Comparison of ENCODE assay signal across 13 cellular contexts in the genomic region with DNA sequence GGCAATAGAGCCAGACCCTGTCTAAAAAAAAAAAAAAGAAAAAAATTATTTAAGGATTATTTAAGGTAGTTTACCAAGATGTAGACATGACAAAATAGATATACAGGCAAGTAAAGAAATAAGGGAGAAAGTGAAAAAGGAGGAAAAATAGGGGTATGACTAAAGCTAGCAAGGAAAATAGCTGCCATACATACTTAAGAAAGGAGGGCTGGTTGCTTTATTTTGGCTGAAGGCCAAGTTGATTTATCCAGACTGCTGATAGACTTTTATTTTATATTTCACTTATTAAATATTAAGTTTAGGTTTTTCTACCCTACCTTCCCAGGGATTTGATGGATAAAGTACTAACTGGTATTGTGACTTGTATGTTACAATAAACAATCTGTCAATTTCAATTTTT. TPM values are rescaled to one million over a fixed set of nuclear protein-coding genes. Genes with fewer than 3 reads are reported as not detected.
DNase-seq lines count a peak whose midpoint lies in the region; ATAC-seq, FAIRE-seq and TF ChIP-seq lines count a peak whose summit lies in the region.
"Had no signal": no experiment of that assay in that cellular context is flagged by ENCODE, and none has a peak within 500 bp of the region (broad histone marks: within the 10 kb centered on the region; RNA-seq: fewer than 3 reads in every experiment).

No MANE protein-coding gene starts in this region.

- H3K27ac Mint-ChIP-seq in activated T-helper 17 cell treated with anti-CD3 and anti-CD28 coated beads, Interleukin-2, amount 50 U/mL, for 72 hours: peak overlapping the region; percentile 100

- peak overlapping the region; percentile 77 for H3K9ac ChIP-seq in GM23248

- no peaks in the 10 kb centered on the region for H4K20me1 ChIP-seq in GM23248 (ENCODE audit: insufficient read depth)
- H4K20me1 ChIP-seq in OCI-LY7 (ENCODE audit: insufficient read depth, low read length): no peaks in the 10 kb centered on the region

- H3K36me3 ChIP-seq in GM23248 (ENCODE audit: low read depth) (no peaks in the 10 kb centered on the region), OCI-LY7 (ENCODE audit: insufficient read depth, low read length) (no peaks in the 10 kb centered on the region)
- H3K36me3 ChIP-seq: sigmoid colon had no signal

- H3K4me1 ChIP-seq in A549 (peaks cover 14% of the 10 kb centered on the region; the same call in 2 of the 3 replicates), GM23248 (ENCODE audit: insufficient read depth) (peaks cover 16% of the 10 kb centered on the region), OCI-LY7 (ENCODE audit: insufficient read depth, low read length, poor library complexity, severe bottlenecking) (peaks cover 18% of the 10 kb centered on the region)
- H3K4me1 ChIP-seq: sigmoid colon had no signal

- H3K4me3 ChIP-seq in A549: no peak overlapping the region
- H3K4me3 ChIP-seq in GM23248: no peak overlapping the region
- no peak overlapping the region for H3K4me3 ChIP-seq in fibroblast of pulmonary artery (replicated peaks; ENCODE audit: low read depth, low read length)
- H3K4me3 ChIP-seq in OCI-LY7 (ENCODE audit: low read depth, low read length, poor library complexity, severe bottlenecking): no peak overlapping the region
- H3K4me3 ChIP-seq: sigmoid colon, SK-N-MC had no signal

- CTCF ChIA-PET in A549 (lab: Yijun Ruan, JAX): no interaction called here
- CTCF ChIA-PET in OCI-LY7 (lab: Charles Lee; ENCODE audit: unreplicated experiment): no interaction called here

- no peaks in the 10 kb centered on the region for H3K9me3 Mint-ChIP-seq in activated T-helper 17 cell treated with anti-CD3 and anti-CD28 coated beads, Interleukin-2, amount 50 U/mL, for 72 hours

- no TSS peak for BruUV-seq in OCI-LY7 (replicated peaks; lab: Mats Ljungman, UMichigan)

- H3K9me3 ChIP-seq in A549 (0 out of 3 replicates have a peak, but pooled peaks cover 3% of the 10 kb centered on the region), GM23248 (ENCODE audit: low read depth) (no peaks in the 10 kb centered on the region), OCI-LY7 (ENCODE audit: low read length) (no peaks in the 10 kb centered on the region)
- H3K9me3 ChIP-seq: sigmoid colon had no signal

- no peak for TF ChIP-seq RAD21 in A549 (conservative IDR thresholded peaks at IDR 0.05 in 1 of 2, IDR thresholded peaks at IDR 0.05 in 1 of 2)

- H3K4me1 Mint-ChIP-seq in activated T-helper 17 cell treated with anti-CD3 and anti-CD28 coated beads, Interleukin-2, amount 50 U/mL, for 72 hours: peaks cover 17% of the 10 kb centered on the region

- H3F3A ChIP-seq in GM23248 (ENCODE audit: insufficient read depth): peaks cover 20% of the 10 kb centered on the region

- TF ChIP-seq CTCF in A549 (IDR thresholded peaks at IDR 0.05): no peak
- no peak for TF ChIP-seq CTCF in fibroblast of pulmonary artery (IDR thresholded peaks at IDR 0.05; ENCODE audit: low read length, missing control alignments)
- TF ChIP-seq CTCF in OCI-LY7 (conservative IDR thresholded peaks at IDR 0.05; ENCODE audit: low read length): no peak

- FAIRE-seq in A549 (lab: Jason Lieb, UNC): no peak

- TF ChIP-seq POLR2A in A549 (IDR thresholded peaks at IDR 0.05; ENCODE audit: low read length): no peak

- H3K27ac ChIP-seq in A549: peak overlapping the region in 1 of 2 experiments; percentile 62; a peak in 2 of 6 replicates
- H3K27ac ChIP-seq in GM23248: peak overlapping the region; percentile 98
- no peak overlapping the region for H3K27ac ChIP-seq in OCI-LY7 (ENCODE audit: low read depth, low read length, poor library complexity, severe bottlenecking)
- H3K27ac ChIP-seq: C4-2B, SK-N-MC had no signal

- H3K4me2 ChIP-seq in A549: peak overlapping the region; percentile 1; the same call in 1 of the 3 replicates
- no peak overlapping the region for H3K4me2 ChIP-seq in GM23248 (ENCODE audit: unreplicated experiment)
- no peak overlapping the region for H3K4me2 ChIP-seq in OCI-LY7 (ENCODE audit: low read length)

- H2AFZ ChIP-seq in GM23248: peak overlapping the region; percentile 83
- H2AFZ ChIP-seq in OCI-LY7 (ENCODE audit: low read length): no peak overlapping the region

- TF ChIP-seq EP300 in A549 (IDR thresholded peaks at IDR 0.05): no peak

- POLR2A ChIA-PET in A549 (lab: Yijun Ruan, JAX): interaction anchor here (0.5 to 1.1 kb wide), 2 partner anchors 9 to 22 kb away, joined by 3 to 4 read pairs; no protein-coding TSS in a partner anchor
- POLR2A ChIA-PET in OCI-LY7 (lab: Charles Lee): interaction anchor here (1.3 kb wide), 1 partner anchor 8 kb away, joined by 3 read pairs; no protein-coding TSS in a partner anchor

- in situ Hi-C loops in GM23248 (cut with MboI): no loop called here
- in situ Hi-C loops in G401 (cut with HindIII; ENCODE audit: low sequenced_read_pairs): no loop called here

- DNase-seq in A549 (ENCODE audit: low read depth in 1 of 2, low spot score in 1 of 2) (no peak), GM23248 (peak; percentile 36), fibroblast of pulmonary artery (ENCODE audit: low read depth) (peak; percentile 42), OCI-LY7 (ENCODE audit: low spot score) (no peak), G401 (ENCODE audit: low spot score) (no peak)
- DNase-seq: Kasumi-1, NCI-H2081, sigmoid colon had no signal

- no peaks in the 10 kb centered on the region for H3K79me2 ChIP-seq in GM23248 (ENCODE audit: insufficient read depth)
- H3K79me2 ChIP-seq in OCI-LY7 (ENCODE audit: insufficient read depth, low read depth, low read length): no peaks in the 10 kb centered on the region

- ATAC-seq in A549: no peak
- ATAC-seq in activated T-helper 17 cell treated with anti-CD3 and anti-CD28 coated beads, Interleukin-2, amount 50 U/mL, for 72 hours (replicated peaks): no peak
- ATAC-seq in HG03442 (IDR thresholded peaks at IDR 0.05; ENCODE audit: unreplicated experiment): no peak
- ATAC-seq in GM18907 (IDR thresholded peaks at IDR 0.05; ENCODE audit: unreplicated experiment): no peak

- intact Hi-C loops in OCI-LY7 (cut with micrococcal nuclease; ENCODE audit: unreplicated experiment): loop anchor here (10.0 kb wide), 1 partner anchor 714 kb away; no protein-coding TSS in a partner anchor

- H3K27me3 Mint-ChIP-seq in activated T-helper 17 cell treated with anti-CD3 and anti-CD28 coated beads, Interleukin-2, amount 50 U/mL, for 72 hours: no peaks in the 10 kb centered on the region

- no peaks in the 10 kb centered on the region for H3K27me3 ChIP-seq in GM23248 (replicated peaks; ENCODE audit: insufficient read depth)
- H3K27me3 ChIP-seq: sigmoid colon had no signal

- H3K4me3 Mint-ChIP-seq in activated T-helper 17 cell treated with anti-CD3 and anti-CD28 coated beads, Interleukin-2, amount 50 U/mL, for 72 hours: peak overlapping the region; percentile 82

- no peaks in the 10 kb centered on the region for H3K36me3 Mint-ChIP-seq in activated T-helper 17 cell treated with anti-CD3 and anti-CD28 coated beads, Interleukin-2, amount 50 U/mL, for 72 hours (ENCODE audit: low read depth)

- H3K9me2 ChIP-seq in GM23248 (ENCODE audit: insufficient read depth) (no peaks in the 10 kb centered on the region), OCI-LY7 (ENCODE audit: insufficient read depth, low read length) (no peaks in the 10 kb centered on the region)

TF ChIP-seq in A549, 52 proteins besides CTCF, POLR2A, EP300 and RAD21:
- TF ChIP-seq FOSB (CRISPR knock-in tag; IDR thresholded peaks at IDR 0.05) (no peak), NR3C1 (IDR thresholded peaks at IDR 0.05) (no peak)
TF ChIP-seq in A549: peak in this region for 0.

RNA-seq across cellular contexts. Expression of gene AEBP2, which starts 8.3 kb away (rescaled TPM):
- polyA plus RNA-seq in A549 (2011; rRNA removed) (23.5 and 34.5 TPM in 2 replicates), A549 (2017; fragmentation: RNase III; extraction: RNeasy Plus Mini Kit Qiagen cat#74134 plus additional on column Dnase treatment) (27.3 to 28.8 TPM (median 28.0 TPM) in 3 replicates), GM23248 (2016; fragmentation: Nextera tagmentation; extraction: Ambion mirVana) (16.6 and 17.8 TPM in 2 replicates)
- polyA plus RNA-seq in A549 (2012; cell fraction: cytosol; rRNA removed): 7.8 and 9.9 TPM in 2 replicates
- polyA plus RNA-seq in A549 (2012; cell fraction: nucleus; rRNA removed): 2.6 and 5.3 TPM in 2 replicates
- 21.6 and 22.2 TPM in 2 replicates for polyA minus RNA-seq in A549 (2011; rRNA and poly(A)+ RNA removed)
- 10.4 and 10.6 TPM in 2 replicates for total RNA-seq in GM23248 (2014; rRNA removed; shearing (Covaris generic))
- total RNA-seq in activated T-helper 17 cell treated with anti-CD3 and anti-CD28 coated beads, Interleukin-2, amount 50 U/mL, for 72 hours: 10 to 100 TPM; 65.6 to 82.9 TPM
- 20.9 and 21.5 TPM in 2 replicates for total RNA-seq in OCI-LY7 (2014; rRNA removed; shearing (Covaris generic))
- 55.0 and 59.7 TPM in 2 replicates for total RNA-seq in OCI-LY7 (2022)
- 13.4 and 18.7 TPM in 2 replicates for total RNA-seq in G401 (2014; rRNA removed; shearing (Covaris generic))

Comparison
In these comparisons a context has a peak if more than half of its experiments do, and no peak if none do; other contexts are left out.
1. DNase-seq: peak in GM23248 (single experiment) and fibroblast of pulmonary artery (single experiment); none in A549 (0 of 2), OCI-LY7 (single experiment) and G401 (single experiment).